Comparison of ENCODE assay signal across 8 cellular contexts in genomic region chr9:37037137-37037743, GRCh38. TPM values are rescaled to one million over a fixed set of nuclear protein-coding genes. Genes with fewer than 3 reads are reported as not detected.
DNase-seq lines count a peak whose midpoint lies in the region; ATAC-seq, FAIRE-seq and TF ChIP-seq lines count a peak whose summit lies in the region.

No MANE protein-coding gene starts in this region.

- dilution Hi-C loops in mammary epithelial cell (cut with HindIII; ENCODE audit: low sequenced_read_pairs), result no loop called here

- peak; percentile 66 for FAIRE-seq in GM12892 (lab: Jason Lieb, UNC)

- peak; percentile 44 for ATAC-seq in aorta (ENCODE audit: low FRiP score)
- ATAC-seq in GM18873 (IDR thresholded peaks at IDR 0.05; ENCODE audit: low FRiP score, unreplicated experiment), result no peak
- no peak for ATAC-seq in GM21367 (IDR thresholded peaks at IDR 0.05; ENCODE audit: unreplicated experiment)

- H3K4me2 ChIP-seq in KMS-11 (peak overlapping the region; percentile 53), mammary epithelial cell (ENCODE audit: insufficient read depth, low read depth, low read length) (peak overlapping the region; percentile 93), mesendoderm (ENCODE audit: low read length) (peak overlapping the region; percentile 83)

- H3K4me3 ChIP-seq in KMS-11 (IDR thresholded peaks at IDR 0.05; ENCODE audit: insufficient read depth, low read depth, low read length), result no peak overlapping the region
- H3K4me3 ChIP-seq in mammary epithelial cell (replicated peaks in 1 of 3; ENCODE audit: insufficient read depth in 1 of 3, low read depth in 2 of 3, low read length in 3 of 3), result peak overlapping the region; percentile 34 to 45 (median 34)
- peak overlapping the region; percentile 20 for H3K4me3 ChIP-seq in mesendoderm (ENCODE audit: low read length)
- H3K4me3 ChIP-seq in aorta (ENCODE audit: low read length in 2 of 2), result peak overlapping the region; percentile 23 to 45

- no peak overlapping the region for H2BK5ac ChIP-seq in mesendoderm (ENCODE audit: low read length)

- H3K79me1 ChIP-seq in mesendoderm (ENCODE audit: low read length), result no peaks in the 10 kb centered on the region

- H4K5ac ChIP-seq in mesendoderm (ENCODE audit: low read length), result no peak overlapping the region

- peak overlapping the region; percentile 93 for H2AFZ ChIP-seq in KMS-11 (ENCODE audit: low read depth)
- peak overlapping the region; percentile 84 for H2AFZ ChIP-seq in mammary epithelial cell (ENCODE audit: low read depth, low read length)

- no peak overlapping the region for H3K27ac ChIP-seq in KMS-11
- no peak overlapping the region for H3K27ac ChIP-seq in mammary epithelial cell (ENCODE audit: insufficient read depth, low read depth, low read length)
- H3K27ac ChIP-seq in mesendoderm (ENCODE audit: low read depth, low read length), result no peak overlapping the region
- no peak overlapping the region for H3K27ac ChIP-seq in aorta (ENCODE audit: low read depth in 1 of 2, low read length in 2 of 2)

- no peaks in the 10 kb centered on the region for H3K36me3 ChIP-seq in KMS-11 (ENCODE audit: insufficient read depth)
- no peaks in the 10 kb centered on the region for H3K36me3 ChIP-seq in mammary epithelial cell (ENCODE audit: insufficient read depth, low read length)
- H3K36me3 ChIP-seq in mesendoderm (ENCODE audit: control insufficient read depth, insufficient read depth, low read length), result no peaks in the 10 kb centered on the region
- no peaks in the 10 kb centered on the region for H3K36me3 ChIP-seq in aorta (ENCODE audit: control insufficient read depth in 1 of 2, insufficient read depth in 2 of 2, low read length in 1 of 2)

- no peak overlapping the region for H2AK5ac ChIP-seq in mesendoderm (ENCODE audit: low read length)

- DNase-seq in GM12892 (ENCODE audit: insufficient read length) (peak; percentile 31), mammary epithelial cell (no peak), mesendoderm (peak; percentile 59), aorta (peak in 1 of 2 donors; percentile 77), NCI-H1694 treated with DMSO at 0.1 percent for 48 hours (lab: John Stamatoyannopoulos, UW) (no peak)

- H3K4me1 ChIP-seq in KMS-11 (ENCODE audit: low read depth, poor library complexity, severe bottlenecking) (peaks cover 5% of the 10 kb centered on the region), mammary epithelial cell (ENCODE audit: insufficient read depth, low read length) (peaks cover 24% of the 10 kb centered on the region), mesendoderm (ENCODE audit: control insufficient read depth, low read depth, low read length) (peaks cover 2% of the 10 kb centered on the region), aorta (ENCODE audit: control insufficient read depth in 1 of 2, insufficient read depth in 2 of 2, low read length in 2 of 2) (peaks cover 0 to 2% of the 10 kb centered on the region in 2 donors)

- H3K79me2 ChIP-seq in KMS-11 (ENCODE audit: insufficient read depth, low read depth) (no peaks in the 10 kb centered on the region), mammary epithelial cell (ENCODE audit: insufficient read depth, low read length) (no peaks in the 10 kb centered on the region), mesendoderm (ENCODE audit: control insufficient read depth, insufficient read depth, low read length) (no peaks in the 10 kb centered on the region)

- H3K18ac ChIP-seq in mesendoderm (ENCODE audit: low read length), result no peak overlapping the region

- H3K4ac ChIP-seq in mesendoderm (ENCODE audit: low read depth, low read length), result no peak overlapping the region

- H2BK120ac ChIP-seq in mesendoderm (ENCODE audit: low read depth, low read length), result no peak overlapping the region

- H3K23ac ChIP-seq in mesendoderm (ENCODE audit: low read length), result no peak overlapping the region

- peak overlapping the region; percentile 49 for H3K56ac ChIP-seq in mesendoderm (ENCODE audit: low read length)

- H3K9me3 ChIP-seq in mammary epithelial cell (replicated peaks; ENCODE audit: insufficient read depth, low read length), result no peaks in the 10 kb centered on the region
- no peaks in the 10 kb centered on the region for H3K9me3 ChIP-seq in aorta (ENCODE audit: control insufficient read depth, low read length)

- H3K27me3 ChIP-seq in KMS-11 (ENCODE audit: insufficient read depth, low read depth) (peaks cover 38% of the 10 kb centered on the region), mammary epithelial cell (ENCODE audit: insufficient read depth, low read length) (peaks cover 68% of the 10 kb centered on the region), mesendoderm (ENCODE audit: insufficient read depth, low read length, poor library complexity) (peaks cover 35% of the 10 kb centered on the region), aorta (ENCODE audit: control insufficient read depth in 1 of 2, insufficient read depth in 2 of 2, low read length in 1 of 2) (peaks cover 0 to 3% of the 10 kb centered on the region in 2 donors)

- BruUV-seq in mammary epithelial cell (replicated peaks; lab: Mats Ljungman, UMichigan), result no TSS peak

- H2BK15ac ChIP-seq in mesendoderm (replicated peaks; ENCODE audit: low read depth), result no peak overlapping the region

- intact Hi-C loops in mammary epithelial cell (cut with micrococcal nuclease) (no loop called here), aorta (cut with DNase I) (no loop called here)

- 14% methylated on average over 7 of the region's 29 CpGs for WGBS in mammary epithelial cell (ENCODE audit: low coverage, missing lambda C conversion rate)
- no CpG with 5 or more reads among the region's 29 CpGs for WGBS in mesendoderm (ENCODE audit: extremely low coverage, insufficient coverage, low lambda C conversion rate)
- 1 to 2% methylated on average over 28 to 29 of the region's 29 CpGs for WGBS in aorta, 2 donors

- H3K9ac ChIP-seq in KMS-11, result peak overlapping the region; percentile 27; the same call in 1 of the 2 replicates
- no peak overlapping the region for H3K9ac ChIP-seq in mammary epithelial cell (ENCODE audit: insufficient read depth, low read length)
- peak overlapping the region; percentile 43 for H3K9ac ChIP-seq in mesendoderm (ENCODE audit: low read length)

- in situ Hi-C loops in mammary epithelial cell (cut with MboI; ENCODE audit: low sequenced_read_pairs in 2 of 2), result no loop called here

- H4K20me1 ChIP-seq in KMS-11 (ENCODE audit: insufficient read depth) (no peaks in the 10 kb centered on the region), mammary epithelial cell (ENCODE audit: insufficient read depth, low read length) (peaks cover 3% of the 10 kb centered on the region)

- 0 out of 2 replicates have a peak, but pooled peaks have one; percentile 10 for TF ChIP-seq POLR2A in GM12892 (IDR thresholded peaks at IDR 0.05; ENCODE audit: low read depth, low read length)

- no peak overlapping the region for H4K8ac ChIP-seq in mesendoderm (ENCODE audit: low read depth, low read length)

- CTCF ChIA-PET in mammary epithelial cell (lab: Charles Lee; ENCODE audit: low non-redundant PET), result interaction anchor here (0.5 kb wide), 1 partner anchor 18 kb away, joined by 12 read pairs; no protein-coding TSS in a partner anchor

- TF ChIP-seq CTCF in KMS-11 (conservative IDR thresholded peaks at IDR 0.05; ENCODE audit: low read depth, low read length) (no peak), mammary epithelial cell (conservative IDR thresholded peaks at IDR 0.05 in 1 of 2, IDR thresholded peaks at IDR 0.05 in 1 of 2; ENCODE audit: extremely low read depth in 1 of 2, insufficient read depth in 1 of 2, low read depth in 1 of 2, low read length in 2 of 2) (no peak)

RNA-seq across cellular contexts. Expression of gene PAX5, which starts 3.2 kb away (rescaled TPM):
- polyA plus RNA-seq in GM12892 (2012; ENCODE audit: missing spikeins), result 33.5 TPM
- total RNA-seq in mammary epithelial cell, result not detected
- polyA plus RNA-seq in mammary epithelial cell, result not detected
- polyA minus RNA-seq in mammary epithelial cell, result not detected
- polyA plus RNA-seq in mesendoderm (2013, experiment 1 of 2), result 0.06 TPM
- 0.08 TPM for polyA plus RNA-seq in mesendoderm (2013, experiment 2 of 2)
- total RNA-seq in aorta, result under 1 TPM; 0.19 to 0.81 TPM
- polyA plus RNA-seq in aorta, result under 1 TPM; under 0.01 to 0.61 TPM

Comparison
In these comparisons a context has a peak if more than half of its experiments do, and no peak if none do; other contexts are left out.
1. DNase-seq: peak in GM12892 (single experiment) and mesendoderm (single experiment); none in mammary epithelial cell (single experiment) and NCI-H1694 treated with DMSO at 0.1 percent for 48 hours (single experiment).
2. Peak in every context shown above with its lines, with median percentiles within 50 percentile points of each other: H3K4me2 ChIP-seq.